18 cellular contexts compared by ENCODE assay signal in the genomic region with DNA sequence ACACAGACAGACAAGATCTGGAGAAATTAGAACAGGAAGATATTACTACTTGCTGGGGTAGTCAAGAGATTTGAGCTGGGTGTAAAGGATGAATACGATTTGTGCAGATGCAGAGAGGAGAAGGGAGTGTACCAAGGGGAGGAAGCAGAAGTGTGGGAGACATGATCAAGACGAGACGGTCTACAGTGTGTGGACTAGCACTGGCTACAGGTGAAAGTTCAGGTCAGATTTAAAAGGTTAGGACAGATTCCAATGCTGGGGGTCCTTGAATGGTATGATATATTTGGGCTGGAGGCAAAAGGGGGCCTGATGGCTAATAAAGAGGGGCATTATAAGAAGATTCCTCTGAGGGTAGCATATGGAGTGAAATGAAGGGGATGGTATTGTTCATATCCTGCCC. TPM values are rescaled to one million over a fixed set of nuclear protein-coding genes. Genes with fewer than 3 reads are reported as not detected.
A peak's percentile ranks its signal among the peaks of the same experiment; 100 is the strongest.
DNase-seq lines count a peak whose midpoint lies in the region; TF ChIP-seq lines count a peak whose summit lies in the region.
"Had no signal": no experiment of that assay in that cellular context is flagged by ENCODE, and none has a peak within 500 bp of the region (broad histone marks: within the 10 kb centered on the region; RNA-seq: fewer than 3 reads in every experiment).

No MANE protein-coding gene starts in this region.

- no peaks in the 10 kb centered on the region for H3K9me3 Mint-ChIP-seq in MCF 10A (ENCODE audit: unreplicated experiment)
- H3K9me3 Mint-ChIP-seq: CD14-positive monocyte; CD8-positive, alpha-beta T cell; GM23338 had no signal

- no peak overlapping the region for H2BK5ac ChIP-seq in trophoblast cell (ENCODE audit: low read depth, low read length, poor library complexity)

- TF ChIP-seq CTCF in MCF 10A (IDR thresholded peaks at IDR 0.05; ENCODE audit: unreplicated experiment) (no peak), breast epithelium (IDR thresholded peaks at IDR 0.05) (no peak), dorsolateral prefrontal cortex (IDR thresholded peaks at IDR 0.05 in 54 of 56, conservative IDR thresholded peaks at IDR 0.05 in 2 of 56; ENCODE audit: low read depth in 1 of 56, partially characterized antibody in 56 of 56) (no peak)

- H3K79me2 ChIP-seq in trophoblast cell (ENCODE audit: control insufficient read depth, insufficient read depth, low read length, poor library complexity), result no peaks in the 10 kb centered on the region

- H3K27ac Mint-ChIP-seq in MCF 10A (ENCODE audit: low read depth, unreplicated experiment), result peak overlapping the region; percentile 10
- H3K27ac Mint-ChIP-seq: CD14-positive monocyte; CD8-positive, alpha-beta T cell; GM23338 had no signal

- no peak overlapping the region for H3K23ac ChIP-seq in trophoblast cell (ENCODE audit: low read length)

- H2AFZ ChIP-seq in trophoblast cell (ENCODE audit: insufficient read depth, low read length, poor library complexity), result no peak overlapping the region
- H2AFZ ChIP-seq: GM23338 had no signal

- no peak overlapping the region for H4K8ac ChIP-seq in trophoblast cell (ENCODE audit: low read depth, low read length)

- no peak overlapping the region for H3K18ac ChIP-seq in trophoblast cell (ENCODE audit: low read length)

- no peak overlapping the region for H4K12ac ChIP-seq in trophoblast cell (ENCODE audit: low read depth, low read length)

- no peak overlapping the region for H2BK12ac ChIP-seq in trophoblast cell (ENCODE audit: low read length)

- H3K79me1 ChIP-seq in trophoblast cell (ENCODE audit: low read length), result no peaks in the 10 kb centered on the region

- H3K14ac ChIP-seq in trophoblast cell (ENCODE audit: low read length), result no peak overlapping the region

- intact Hi-C loops in MCF 10A (cut with micrococcal nuclease), result no loop called here
- intact Hi-C loops in breast epithelium (cut with DNase I; ENCODE audit: low total_unique reads), result loop anchor here (5.0 kb wide), 1 partner anchor 771 kb away; no protein-coding TSS in a partner anchor
- intact Hi-C loops in dorsolateral prefrontal cortex (cut with DNase I), result no loop called here

- no peaks in the 10 kb centered on the region for H3K36me3 ChIP-seq in breast epithelium
- H3K36me3 ChIP-seq in skeletal muscle tissue (ENCODE audit: control insufficient read depth in 3 of 3, insufficient read depth in 3 of 3, low read length in 3 of 3), result peaks cover 6 to 39% (median 39%) of the 10 kb centered on the region in 3 donors
- H3K36me3 ChIP-seq in trophoblast cell (ENCODE audit: control insufficient read depth in 1 of 2, insufficient read depth in 2 of 2, low read length in 2 of 2), result peaks cover 1 to 3% of the 10 kb centered on the region in 2 experiments

- H3K4me1 Mint-ChIP-seq in MCF 10A (ENCODE audit: insufficient read depth, unreplicated experiment), result no peaks in the 10 kb centered on the region
- H3K4me1 Mint-ChIP-seq: CD14-positive monocyte, GM23338 had no signal

- no peak overlapping the region for H2BK120ac ChIP-seq in trophoblast cell (ENCODE audit: insufficient read depth, low read length, poor library complexity)

- H3K9ac ChIP-seq in skeletal muscle tissue (ENCODE audit: low read depth in 1 of 3, low read length in 3 of 3), result no peak overlapping the region
- H3K9ac ChIP-seq in trophoblast cell (ENCODE audit: low read length), result no peak overlapping the region

- H3K27me3 Mint-ChIP-seq in MCF 10A (ENCODE audit: insufficient read depth, unreplicated experiment), result no peaks in the 10 kb centered on the region

- CTCF ChIA-PET in MCF 10A (lab: Yijun Ruan, JAX), result interaction anchor here (1.3 kb wide), 1 partner anchor 28 kb away, joined by 3 read pairs; no protein-coding TSS in a partner anchor

- H3K4ac ChIP-seq in trophoblast cell (ENCODE audit: low read depth, low read length), result no peak overlapping the region

- no peak for DNase-seq in MCF 10A (ENCODE audit: unreplicated experiment)
- DNase-seq in breast epithelium (ENCODE audit: low spot score in 2 of 2), result no peak
- no peak for DNase-seq in dorsolateral prefrontal cortex
- DNase-seq in trophoblast cell, result no peak
- DNase-seq in SIG-M5 treated with dmso at 0.1 percent for 504 hours (lab: John Stamatoyannopoulos, UW; ENCODE audit: unreplicated experiment), result no peak
- no peak for DNase-seq in activated naive CD4-positive, alpha-beta T cell treated with anti-CD3 and anti-CD28 coated beads, Interleukin-2, amount 50 U/mL, for 16 hours
- DNase-seq: CD8-positive, alpha-beta T cell; COR-L47; DND-41; GDM1; H7 had no signal

- no TSS peak for BruUV-seq in MCF 10A (replicated peaks; lab: Mats Ljungman, UMichigan)

- no peaks in the 10 kb centered on the region for H3K27me3 ChIP-seq in breast epithelium
- no peaks in the 10 kb centered on the region for H3K27me3 ChIP-seq in dorsolateral prefrontal cortex
- H3K27me3 ChIP-seq in skeletal muscle tissue (ENCODE audit: control insufficient read depth in 3 of 3, insufficient read depth in 3 of 3, low read length in 3 of 3), result no peaks in the 10 kb centered on the region
- H3K27me3 ChIP-seq in trophoblast cell (ENCODE audit: insufficient read depth, low read length), result no peaks in the 10 kb centered on the region

- H3K27ac ChIP-seq in breast epithelium (no peak overlapping the region), dorsolateral prefrontal cortex (peak overlapping the region in 54 of 59 donors; percentile 2 to 90 (median 66)), skeletal muscle tissue (ENCODE audit: low read depth, low read length) (peak overlapping the region; percentile 41), trophoblast cell (ENCODE audit: low read depth, low read length) (no peak overlapping the region)
- H3K27ac ChIP-seq: 22Rv1, HL-60 had no signal

- no peak overlapping the region for H2AK5ac ChIP-seq in trophoblast cell (ENCODE audit: low read length)

- H3K4me1 ChIP-seq in breast epithelium, result no peaks in the 10 kb centered on the region
- H3K4me1 ChIP-seq in skeletal muscle tissue (ENCODE audit: control insufficient read depth in 3 of 3, insufficient read depth in 3 of 3, low read length in 3 of 3), result peaks cover 0 to under 1% (median 0%) of the 10 kb centered on the region in 3 donors
- no peaks in the 10 kb centered on the region for H3K4me1 ChIP-seq in trophoblast cell (ENCODE audit: control insufficient read depth in 1 of 2, insufficient read depth in 2 of 2, low read length in 2 of 2)

- POLR2A ChIA-PET in MCF 10A (lab: Yijun Ruan, JAX), result interaction anchor here (0.6 kb wide), 1 partner anchor 34 kb away, joined by 3 read pairs; no protein-coding TSS in a partner anchor

- no peak for TF ChIP-seq POLR2A in breast epithelium (IDR thresholded peaks at IDR 0.05)

- WGBS in trophoblast cell (ENCODE audit: extremely low coverage, insufficient coverage, insufficient read length), result no CpG with 5 or more reads among the region's 3 CpGs

- no peaks in the 10 kb centered on the region for H3K9me3 ChIP-seq in breast epithelium
- no peaks in the 10 kb centered on the region for H3K9me3 ChIP-seq in skeletal muscle tissue (ENCODE audit: control insufficient read depth in 3 of 3, low read length in 3 of 3)
- H3K9me3 ChIP-seq in trophoblast cell (ENCODE audit: insufficient read depth, low read depth, low read length), result no peaks in the 10 kb centered on the region

- no peak overlapping the region for H4K91ac ChIP-seq in trophoblast cell (ENCODE audit: low read depth, low read length)

- H3K4me2 ChIP-seq in trophoblast cell (ENCODE audit: low read length), result no peak overlapping the region
- H3K4me2 ChIP-seq: GM23338 had no signal

- H3K4me3 Mint-ChIP-seq in MCF 10A (ENCODE audit: unreplicated experiment), result no peak overlapping the region
- H3K4me3 Mint-ChIP-seq: CD14-positive monocyte; CD8-positive, alpha-beta T cell; GM23338 had no signal

- H3K36me3 Mint-ChIP-seq in MCF 10A (ENCODE audit: insufficient read depth, unreplicated experiment), result peaks cover 74% of the 10 kb centered on the region
- H3K36me3 Mint-ChIP-seq: CD8-positive, alpha-beta T cell had no signal

- H3K4me3 ChIP-seq in breast epithelium, result no peak overlapping the region
- H3K4me3 ChIP-seq in dorsolateral prefrontal cortex, result no peak overlapping the region
- H3K4me3 ChIP-seq in skeletal muscle tissue (ENCODE audit: low read length in 3 of 3), result no peak overlapping the region
- H3K4me3 ChIP-seq in trophoblast cell (ENCODE audit: low read depth, low read length), result no peak overlapping the region
- H3K4me3 ChIP-seq: GM23338 had no signal

RNA-seq across cellular contexts. Expression of gene LDHAL6B, which starts 12.1 kb away (rescaled TPM):
- total RNA-seq in MCF 10A (2022) (not detected in 2 replicates), breast epithelium (not detected), dorsolateral prefrontal cortex (not detected), skeletal muscle tissue (not detected)
- 0.03 and 0.06 TPM in 2 replicates for polyA plus RNA-seq in trophoblast cell (2013)
- total RNA-seq: A673; CD8-positive, alpha-beta T cell; GM23338; H7 had no signal
- polyA plus RNA-seq: BJ, CD14-positive monocyte, GM23338 had no signal

Comparison
In these comparisons a context has a peak if more than half of its experiments do, and no peak if none do; other contexts are left out.
1. H3K27ac ChIP-seq: peak in dorsolateral prefrontal cortex (54 of 59) and skeletal muscle tissue (single experiment); none in breast epithelium (0 of 2) and trophoblast cell (single experiment).